ENCODE assay signal across 1 cellular context in genomic region chr2:185433824-185434223, GRCh38.
TF ChIP-seq lines count a peak whose summit lies in the region.

No MANE protein-coding gene starts in this region.

TF ChIP-seq in SK-N-SH treated with all-trans-retinoic acid at 6 μM for 48 hours, 23 proteins besides CTCF, POLR2A, EP300 and RAD21 (continued from another document):
- TF ChIP-seq PATZ1 (CRISPR knock-in tag; IDR thresholded peaks at IDR 0.05; ENCODE audit: borderline replicate concordance): no peak
- TF ChIP-seq OSR1 (CRISPR knock-in tag; IDR thresholded peaks at IDR 0.05): no peak
